1 cellular context compared by ENCODE assay signal in the genomic region with DNA sequence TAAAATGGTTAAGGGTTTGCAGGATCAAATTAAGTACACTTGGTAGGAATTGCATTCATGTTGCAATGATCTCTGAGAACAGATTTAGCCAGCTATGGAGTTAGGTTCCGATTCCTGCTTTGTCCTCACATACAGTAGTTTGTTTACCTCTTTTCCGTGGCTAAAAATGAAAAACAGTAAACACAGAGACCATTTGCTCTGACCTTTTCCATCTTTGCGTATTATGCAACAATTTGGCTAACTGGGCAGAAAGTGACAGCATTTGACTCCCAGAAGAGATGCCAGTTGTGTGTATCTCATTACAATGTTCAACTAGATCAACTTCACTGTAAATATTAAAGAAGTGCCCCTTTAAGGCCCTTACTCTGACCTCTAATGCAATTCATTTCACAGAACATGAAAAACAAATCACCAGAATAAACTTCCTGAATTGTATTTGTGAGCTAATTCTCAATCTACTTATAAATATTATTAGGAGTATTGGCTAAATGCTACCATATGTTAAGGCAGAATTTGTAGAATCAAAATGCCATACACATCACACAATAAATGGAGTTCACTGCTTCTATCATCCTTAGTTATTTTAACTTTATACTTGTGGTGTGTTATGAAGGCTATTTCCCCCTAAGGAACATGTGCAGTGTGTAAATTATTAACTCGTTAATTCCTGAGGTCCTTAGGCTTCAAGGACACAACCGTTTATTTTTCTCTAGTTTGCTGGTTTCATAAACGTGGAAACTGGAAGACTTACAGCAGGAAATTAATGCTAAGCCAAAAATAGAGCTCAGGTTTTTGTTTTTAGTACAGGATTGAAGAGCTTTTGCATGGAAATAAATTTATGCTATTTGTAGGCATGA.
TF ChIP-seq lines count a peak whose summit lies in the region.

No MANE protein-coding gene starts in this region.

TF ChIP-seq in HCT116, 20 proteins besides CTCF, POLR2A, EP300 and RAD21 (continued from another document):
- no peak for TF ChIP-seq ELF1 (IDR thresholded peaks at IDR 0.05; ENCODE audit: borderline replicate concordance, low read depth)
- TF ChIP-seq TCF7L2 (IDR thresholded peaks at IDR 0.05; ENCODE audit: borderline replicate concordance, extremely low read depth, insufficient read depth, insufficient read length), result no peak
- no peak for TF ChIP-seq SP1 (IDR thresholded peaks at IDR 0.05; ENCODE audit: low read depth)
- TF ChIP-seq POLR2AphosphoS5 (IDR thresholded peaks at IDR 0.05; ENCODE audit: low read depth, low read length), result no peak
